Comparison of ENCODE assay signal across 8 cellular contexts in the genomic region with DNA sequence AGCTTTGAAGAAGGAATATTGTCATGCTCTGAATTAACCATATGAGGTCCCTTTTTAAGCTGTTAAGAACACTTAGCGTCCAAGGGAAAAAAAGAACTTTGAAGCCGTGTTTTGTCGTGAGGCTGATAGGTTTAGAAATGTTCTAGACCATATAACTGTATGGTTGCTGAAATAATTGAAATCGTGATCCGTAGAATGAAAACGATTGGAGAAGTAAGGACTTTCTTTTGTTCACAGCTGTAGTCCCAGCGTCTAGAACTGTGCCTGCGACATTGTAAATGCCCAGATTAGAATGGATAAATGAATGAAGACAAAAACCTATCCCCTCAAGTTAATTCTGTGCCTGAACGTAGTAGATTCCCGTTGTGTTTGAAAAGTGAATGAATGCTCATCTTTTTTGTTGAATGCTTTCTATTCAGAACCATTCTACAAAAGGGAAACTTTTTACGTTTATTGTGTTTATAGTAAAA. TPM values are rescaled to one million over a fixed set of nuclear protein-coding genes. Genes with fewer than 3 reads are reported as not detected.
DNase-seq lines count a peak whose midpoint lies in the region; ATAC-seq and TF ChIP-seq lines count a peak whose summit lies in the region.

No MANE protein-coding gene starts in this region.

- H3K4me2 ChIP-seq in SU-DHL-6 (ENCODE audit: low read depth, low read length, poor library complexity, severe bottlenecking), result peak overlapping the region; percentile 90

- H3K27ac Mint-ChIP-seq in glutamatergic neuron (ENCODE audit: unreplicated experiment), result peak overlapping the region; percentile 12
- H3K27ac Mint-ChIP-seq in stimulated activated effector memory CD8-positive, alpha-beta T cell treated with anti-CD3 and anti-CD28 coated beads, Interleukin-12 subunit alpha, Interleukin-12 subunit beta, amount 100 ng/mL, for 72 hours, result peak overlapping the region; percentile 94

- H3K27ac ChIP-seq in SU-DHL-6 (ENCODE audit: low read depth, low read length), result peak overlapping the region; percentile 84

- peak overlapping the region; percentile 79 for H3K4me3 ChIP-seq in SU-DHL-6 (ENCODE audit: insufficient read depth, low read length, poor library complexity, severe bottlenecking)

- peaks cover 10% of the 10 kb centered on the region for H3K27me3 Mint-ChIP-seq in glutamatergic neuron (ENCODE audit: unreplicated experiment)

- no peaks in the 10 kb centered on the region for H3K9me3 ChIP-seq in SU-DHL-6 (ENCODE audit: insufficient read depth, low read length)

- H3K36me3 Mint-ChIP-seq in glutamatergic neuron (ENCODE audit: unreplicated experiment), result no peaks in the 10 kb centered on the region
- peaks cover 51% of the 10 kb centered on the region for H3K36me3 Mint-ChIP-seq in stimulated activated effector memory CD8-positive, alpha-beta T cell treated with anti-CD3 and anti-CD28 coated beads, Interleukin-12 subunit alpha, Interleukin-12 subunit beta, amount 100 ng/mL, for 72 hours

- ATAC-seq in stimulated activated effector memory CD8-positive, alpha-beta T cell treated with anti-CD3 and anti-CD28 coated beads, Interleukin-12 subunit alpha, Interleukin-12 subunit beta, amount 100 ng/mL, for 72 hours, result no peak
- ATAC-seq in HG02884 (IDR thresholded peaks at IDR 0.05; ENCODE audit: unreplicated experiment), result no peak

- no peaks in the 10 kb centered on the region for H3K27me3 ChIP-seq in SU-DHL-6 (ENCODE audit: low read length)

- no peaks in the 10 kb centered on the region for H3K36me3 ChIP-seq in SU-DHL-6 (ENCODE audit: low read length)

- peaks cover 8% of the 10 kb centered on the region; the same call in 1 of the 2 replicates for H3F3A ChIP-seq in SU-DHL-6 (ENCODE audit: insufficient read depth)

- H3K4me3 Mint-ChIP-seq in glutamatergic neuron (ENCODE audit: unreplicated experiment), result peak overlapping the region; percentile 94
- H3K4me3 Mint-ChIP-seq in stimulated activated effector memory CD8-positive, alpha-beta T cell treated with anti-CD3 and anti-CD28 coated beads, Interleukin-12 subunit alpha, Interleukin-12 subunit beta, amount 100 ng/mL, for 72 hours, result peak overlapping the region; percentile 87

- DNase-seq in NCI-H2227 treated with DMSO at 0.1 percent for 48 hours (lab: John Stamatoyannopoulos, UW), result peak; percentile 6
- no peak for DNase-seq in NCI-H2227 (lab: John Stamatoyannopoulos, UW; ENCODE audit: unreplicated experiment)
- no peak for DNase-seq in glutamatergic neuron
- DNase-seq in stimulated activated effector memory CD8-positive, alpha-beta T cell treated with anti-CD3 and anti-CD28 coated beads, Interleukin-12 subunit alpha, Interleukin-12 subunit beta, amount 100 ng/mL, for 72 hours (ENCODE audit: low spot score in 2 of 2), result no peak
- DNase-seq in activated CD4-positive, alpha-beta T cell treated with anti-CD3 and anti-CD28 coated beads, Interleukin-2, amount 50 U/mL, for 48 hours, result no peak
- DNase-seq in stimulated activated CD4-positive, alpha-beta T cell treated with anti-CD3 and anti-CD28 coated beads, Interleukin-4, amount 100 ng/mL, for 1 hour, result no peak

- H3K9ac ChIP-seq in SU-DHL-6 (ENCODE audit: low read length), result peak overlapping the region; percentile 95

- H2AFZ ChIP-seq in SU-DHL-6 (ENCODE audit: low read depth, low read length, severe bottlenecking), result no peak overlapping the region

- TF ChIP-seq CTCF in SU-DHL-6 (IDR thresholded peaks at IDR 0.05; ENCODE audit: insufficient read depth, low read length, poor library complexity, severe bottlenecking), result no peak
- TF ChIP-seq CTCF in glutamatergic neuron (IDR thresholded peaks at IDR 0.05; ENCODE audit: partially characterized antibody, unreplicated experiment), result no peak

- no peaks in the 10 kb centered on the region for H3K9me2 ChIP-seq in SU-DHL-6 (replicated peaks; ENCODE audit: insufficient read depth, low read length)

- H3K79me2 ChIP-seq in SU-DHL-6 (ENCODE audit: insufficient read depth, low read length), result peaks cover 60% of the 10 kb centered on the region

- H3K4me1 Mint-ChIP-seq in glutamatergic neuron (ENCODE audit: low read depth, unreplicated experiment), result peaks cover 4% of the 10 kb centered on the region
- peaks cover 34% of the 10 kb centered on the region for H3K4me1 Mint-ChIP-seq in stimulated activated effector memory CD8-positive, alpha-beta T cell treated with anti-CD3 and anti-CD28 coated beads, Interleukin-12 subunit alpha, Interleukin-12 subunit beta, amount 100 ng/mL, for 72 hours

- peaks cover 16% of the 10 kb centered on the region for H4K20me1 ChIP-seq in SU-DHL-6 (ENCODE audit: low read depth, low read length)

- H3K9me3 Mint-ChIP-seq in glutamatergic neuron (ENCODE audit: unreplicated experiment), result peaks cover 4% of the 10 kb centered on the region
- no peaks in the 10 kb centered on the region for H3K9me3 Mint-ChIP-seq in stimulated activated effector memory CD8-positive, alpha-beta T cell treated with anti-CD3 and anti-CD28 coated beads, Interleukin-12 subunit alpha, Interleukin-12 subunit beta, amount 100 ng/mL, for 72 hours

RNA-seq across cellular contexts. Expression of a gene that starts 1.6 kb away (rescaled TPM):
- 34.4 TPM for total RNA-seq in glutamatergic neuron (ENCODE audit: unreplicated experiment)
